Comparison of ENCODE assay signal across 8 cellular contexts in genomic region chr21:33229776-33230517, GRCh38. TPM values are rescaled to one million over a fixed set of nuclear protein-coding genes. Genes with fewer than 3 reads are reported as not detected.
A peak's percentile ranks its signal among the peaks of the same experiment; 100 is the strongest.
DNase-seq lines count a peak whose midpoint lies in the region; ATAC-seq and TF ChIP-seq lines count a peak whose summit lies in the region.

Gene IFNAR2 (plus strand): TSS chr21:33229938. CDS start chr21:33241923, 11,985 bp downstream.

- H3K4me1 Mint-ChIP-seq in chondrocyte (ENCODE audit: low read depth): peaks cover 45% of the 10 kb centered on the region

- DNase-seq in NCI-H524 (lab: John Stamatoyannopoulos, UW) (peak; percentile 61 to 70), NCI-H524 treated with DMSO at 0.1 percent for 48 hours (lab: John Stamatoyannopoulos, UW) (no peak), NCI-H2196 treated with DMSO at 0.1 percent for 48 hours (lab: John Stamatoyannopoulos, UW; ENCODE audit: unreplicated experiment) (peak; percentile 53), chondrocyte (ENCODE audit: low spot score) (peak; percentile 92), kidney glomerular epithelial cell (lab: John Stamatoyannopoulos, UW) (peak; percentile 51)
- DNase-seq in activated CD4-positive, CD25-positive, alpha-beta regulatory T cell treated with anti-CD3 and anti-CD28 coated beads, Interleukin-2, amount 50 U/mL, for 72 hours: peak; percentile 80
- DNase-seq in stimulated activated CD4-positive, alpha-beta T cell treated with anti-CD3 and anti-CD28 coated beads, Interleukin-15, amount 100 ng/mL, for 1 hour (ENCODE audit: low read depth in 1 of 2, low spot score in 1 of 2): peak; percentile 55 to 76

- peak within 1 kb of the TSS; percentile 76 for H3K27ac Mint-ChIP-seq in chondrocyte (ENCODE audit: unreplicated experiment)

- ATAC-seq in HG02981 (IDR thresholded peaks at IDR 0.05; ENCODE audit: unreplicated experiment): peak; percentile 72

- TF ChIP-seq CTCF in chondrocyte (IDR thresholded peaks at IDR 0.05): no peak

- H3K27me3 Mint-ChIP-seq in chondrocyte (ENCODE audit: low read depth): no peaks in the 10 kb centered on the region

- no peaks in the 10 kb centered on the region for H3K36me3 Mint-ChIP-seq in chondrocyte (ENCODE audit: low read depth)

- H3K4me3 Mint-ChIP-seq in chondrocyte (ENCODE audit: unreplicated experiment): peak within 1 kb of the TSS; percentile 86

- H3K9me3 Mint-ChIP-seq in chondrocyte (ENCODE audit: low read depth): no peaks in the 10 kb centered on the region

RNA-seq across cellular contexts. Expression of gene IFNAR2, which starts in this region (rescaled TPM):
- 16.5 to 19.4 TPM (median 18.6 TPM) in 3 replicates for total RNA-seq in chondrocyte
